Comparison of ENCODE assay signal across 9 cellular contexts in the genomic region with DNA sequence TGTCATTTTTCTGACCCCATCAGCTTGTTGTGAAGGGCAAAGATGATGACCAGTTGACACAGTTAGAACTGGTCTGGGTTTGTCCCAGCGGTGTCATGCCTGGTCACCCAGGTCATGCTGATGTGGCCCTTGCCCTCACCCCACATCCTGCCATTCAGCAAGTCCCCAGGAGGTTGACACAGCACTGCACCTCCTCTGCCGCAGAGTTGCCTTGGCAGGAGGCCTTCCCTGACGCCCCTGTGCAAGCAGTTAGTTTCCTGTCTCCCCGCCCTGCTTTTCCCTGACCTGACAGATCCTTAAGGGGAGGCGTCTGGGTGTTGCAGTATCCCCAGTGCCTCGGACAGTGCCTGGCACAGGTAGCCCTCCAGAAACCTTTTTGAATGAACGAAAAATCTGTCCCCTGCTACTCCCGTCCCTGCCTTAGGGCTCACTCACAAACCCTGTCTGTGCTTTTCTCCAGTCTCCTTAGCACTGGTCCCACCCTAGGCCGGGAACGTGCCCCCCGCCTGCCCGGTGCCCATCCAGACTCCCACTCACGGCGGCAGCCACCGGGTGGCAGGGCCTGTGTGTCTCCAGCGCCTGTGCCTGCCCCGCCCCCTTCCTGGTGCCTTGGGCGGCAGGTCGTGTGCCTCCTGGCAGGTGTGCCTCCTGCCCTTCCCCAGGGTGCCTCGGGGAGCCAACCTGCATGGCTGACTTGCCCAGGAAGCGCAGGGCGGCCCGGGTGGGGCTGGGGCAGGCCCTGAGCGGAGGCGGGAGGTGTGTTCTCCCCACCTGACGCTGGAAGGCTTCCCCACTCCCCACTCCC. TPM values are rescaled to one million over a fixed set of nuclear protein-coding genes. Genes with fewer than 3 reads are reported as not detected.
DNase-seq lines count a peak whose midpoint lies in the region; ATAC-seq, FAIRE-seq and TF ChIP-seq lines count a peak whose summit lies in the region.
"Had no signal": no experiment of that assay in that cellular context is flagged by ENCODE, and none has a peak within 500 bp of the region (broad histone marks: within the 10 kb centered on the region; RNA-seq: fewer than 3 reads in every experiment).

No MANE protein-coding gene starts in this region.

- intact Hi-C loops in GM12878 (cut with micrococcal nuclease; ENCODE audit: unreplicated experiment): no loop called here
- intact Hi-C loops in naive thymus-derived CD4-positive, alpha-beta T cell (cut with micrococcal nuclease): loop anchor here in 1 of 2 donors (1.0 kb wide), 1 partner anchor 10 kb away; no protein-coding TSS in a partner anchor

- peak overlapping the region in 1 of 10 donors; percentile 57 for H3K4me3 Mint-ChIP-seq in naive thymus-derived CD4-positive, alpha-beta T cell

- peaks cover 0 to 2% (median 0%) of the 10 kb centered on the region in 11 donors for H3K9me3 Mint-ChIP-seq in naive thymus-derived CD4-positive, alpha-beta T cell

- no peak for TF ChIP-seq CTCF in GM12878 (IDR thresholded peaks at IDR 0.05 in 2 of 3, conservative IDR thresholded peaks at IDR 0.05 in 1 of 3; ENCODE audit: control insufficient read depth in 2 of 3, extremely low read depth in 1 of 3, insufficient read depth in 1 of 3, low read depth in 3 of 3, low read length in 3 of 3)

- no peak overlapping the region for H3K4me2 ChIP-seq in GM12878 (ENCODE audit: control insufficient read depth, insufficient read depth)

- CTCF ChIA-PET in GM12878 (lab: Yijun Ruan, JAX): interaction anchor here (1.0 kb wide), 1 partner anchor 69 kb away, joined by 4 read pairs; no protein-coding TSS in a partner anchor
- CTCF ChIA-PET in naive thymus-derived CD4-positive, alpha-beta T cell (lab: Charles Lee): no interaction called here

- no peaks in the 10 kb centered on the region for H3K79me2 ChIP-seq in GM12878 (ENCODE audit: control insufficient read depth, insufficient read depth, low read length)

- in situ Hi-C loops in GM12878 (cut with MboI): no loop called here

- ATAC-seq in GM12878: peak; percentile 79
- ATAC-seq in naive thymus-derived CD4-positive, alpha-beta T cell: peak; percentile 55
- ATAC-seq in GM18505 (IDR thresholded peaks at IDR 0.05; ENCODE audit: unreplicated experiment): no peak

- FAIRE-seq in GM12878 (lab: Jason Lieb, UNC): no peak

- no peaks in the 10 kb centered on the region for H3K27me3 ChIP-seq in HUES6 (ENCODE audit: control insufficient read depth, insufficient read depth, low read length)
- H3K27me3 ChIP-seq in GM12878 (replicated peaks in 1 of 2; ENCODE audit: control insufficient read depth in 2 of 2, insufficient read depth in 2 of 2, low read length in 1 of 2): peaks cover 0 to 5% of the 10 kb centered on the region in 2 experiments; a peak in 1 of 4 replicates
- H3K27me3 ChIP-seq in naive thymus-derived CD4-positive, alpha-beta T cell (ENCODE audit: control insufficient read depth in 2 of 2, insufficient read depth in 2 of 2, low read length in 2 of 2): no peaks in the 10 kb centered on the region

- peaks cover 0 to 6% (median 5%) of the 10 kb centered on the region in 5 donors for H3K27me3 Mint-ChIP-seq in naive thymus-derived CD4-positive, alpha-beta T cell

- no peaks in the 10 kb centered on the region for H4K20me1 ChIP-seq in GM12878 (ENCODE audit: control insufficient read depth, insufficient read depth)

- no peaks in the 10 kb centered on the region for H3K36me3 ChIP-seq in HUES6 (ENCODE audit: control insufficient read depth, insufficient read depth, low read length)
- H3K36me3 ChIP-seq in GM12878 (ENCODE audit: control insufficient read depth in 2 of 2, insufficient read depth in 2 of 2, low read length in 1 of 2): no peaks in the 10 kb centered on the region
- H3K36me3 ChIP-seq in naive thymus-derived CD4-positive, alpha-beta T cell (ENCODE audit: control insufficient read depth in 2 of 3, insufficient read depth in 3 of 3, low read length in 3 of 3): no peaks in the 10 kb centered on the region

- peak overlapping the region in 3 of 9 donors; percentile 36 to 79 (median 65) for H3K27ac Mint-ChIP-seq in naive thymus-derived CD4-positive, alpha-beta T cell

- TF ChIP-seq RAD21 in GM12878 (IDR thresholded peaks at IDR 0.05; ENCODE audit: insufficient read depth, low read depth, low read length): no peak

- peaks cover 0 to 55% (median 4%) of the 10 kb centered on the region in 7 donors for H3K4me1 Mint-ChIP-seq in naive thymus-derived CD4-positive, alpha-beta T cell

- SMC1A ChIA-PET in GM12878 (lab: Charles Lee; ENCODE audit: uncharacterized antibody, unreplicated experiment): interaction anchor here (1.1 kb wide), 1 partner anchor 8 kb away, joined by 3 read pairs; no protein-coding TSS in a partner anchor

- POLR2A ChIA-PET in GM12878 (lab: Charles Lee): no interaction called here
- POLR2A ChIA-PET in naive thymus-derived CD4-positive, alpha-beta T cell (lab: Charles Lee): no interaction called here

- H3K4me1 ChIP-seq in HUES6 (ENCODE audit: control insufficient read depth, insufficient read depth, low read length): peaks cover 51% of the 10 kb centered on the region
- no peaks in the 10 kb centered on the region; the same call in 1 of the 2 replicates for H3K4me1 ChIP-seq in GM12878 (ENCODE audit: control insufficient read depth, insufficient read depth, low read length)
- peaks cover 0 to 5% of the 10 kb centered on the region in 2 donors for H3K4me1 ChIP-seq in naive thymus-derived CD4-positive, alpha-beta T cell (ENCODE audit: control insufficient read depth in 2 of 2, insufficient read depth in 2 of 2, low read length in 2 of 2)

- H3K27ac ChIP-seq in HUES6 (ENCODE audit: low read depth, low read length) (no peak overlapping the region), GM12878 (ENCODE audit: control insufficient read depth, insufficient read depth) (no peak overlapping the region)
- no peak overlapping the region for H3K27ac ChIP-seq in naive thymus-derived CD4-positive, alpha-beta T cell (ENCODE audit: low read depth, low read length)

- no peaks in the 10 kb centered on the region for H3K36me3 Mint-ChIP-seq in naive thymus-derived CD4-positive, alpha-beta T cell

- H2AFZ ChIP-seq in GM12878 (ENCODE audit: control insufficient read depth, low read depth, low read length): no peak overlapping the region; the same call in 1 of the 2 replicates

- H3K4me3 ChIP-seq in HUES6 (ENCODE audit: low read depth, low read length) (0 out of 2 replicates have a peak overlapping the region, but pooled peaks have one; percentile 1), GM12878 (no peak overlapping the region)
- H3K4me3 ChIP-seq in naive thymus-derived CD4-positive, alpha-beta T cell (ENCODE audit: low read length): no peak overlapping the region

- WGBS in GM12878 (ENCODE audit: insufficient coverage, insufficient replicate concordance, low lambda C conversion rate, missing lambda C conversion rate): 29% methylated on average over 26 of the region's 26 CpGs

- H3K9me3 ChIP-seq in HUES6 (ENCODE audit: control insufficient read depth, insufficient read depth, low read depth, low read length) (no peaks in the 10 kb centered on the region), GM12878 (replicated peaks; ENCODE audit: control insufficient read depth, insufficient read depth, low read length) (no peaks in the 10 kb centered on the region)
- no peaks in the 10 kb centered on the region for H3K9me3 ChIP-seq in naive thymus-derived CD4-positive, alpha-beta T cell (ENCODE audit: control insufficient read depth in 2 of 3, low read length in 3 of 3)

- RAD21 ChIA-PET in GM12878 (lab: Charles Lee; ENCODE audit: unreplicated experiment): no interaction called here

- H3K9ac ChIP-seq in HUES6 (ENCODE audit: low read length) (peak overlapping the region; percentile 5), GM12878 (ENCODE audit: control insufficient read depth, insufficient read depth, low read length) (no peak overlapping the region)

- no TSS peak for BruUV-seq in GM12878 (replicated peaks; lab: Mats Ljungman, UMichigan)

- DNase-seq in DMS79 (lab: John Stamatoyannopoulos, UW) (peak; percentile 13), GM12878 (ENCODE audit: low read depth, low spot score) (peak; percentile 19), middle frontal gyrus (ENCODE audit: extremely low spot score, low spot score) (no peak), erythroblast (lab: John Stamatoyannopoulos, UW) (no peak), inferior parietal cortex (ENCODE audit: extremely low spot score) (no peak)
- no peak for DNase-seq in naive thymus-derived CD4-positive, alpha-beta T cell
- DNase-seq: stimulated activated CD4-positive, alpha-beta T cell treated with anti-CD3 and anti-CD28 coated beads, Interleukin-12 subunit alpha, Interleukin-12 subunit beta, amount 100 ng/mL, for 4 hours had no signal

- no peak for TF ChIP-seq EP300 in GM12878 (IDR thresholded peaks at IDR 0.05; ENCODE audit: borderline replicate concordance in 1 of 2, control insufficient read depth in 1 of 2, low read depth in 2 of 2, low read length in 2 of 2)

- TF ChIP-seq POLR2A in GM12878 (IDR thresholded peaks at IDR 0.05; ENCODE audit: low read depth, low read length) (no peak), erythroblast (IDR thresholded peaks at IDR 0.05; ENCODE audit: low read length) (no peak), GM18505 (IDR thresholded peaks at IDR 0.05; ENCODE audit: borderline replicate concordance, extremely low read depth, insufficient read depth, insufficient read length) (no peak)

TF ChIP-seq in GM12878, 131 proteins besides CTCF, POLR2A, EP300 and RAD21:
- 0 out of 2 replicates have a peak, but pooled peaks have one; percentile 56 for TF ChIP-seq NR2F1 (conservative IDR thresholded peaks at IDR 0.05)
- no peak for TF ChIP-seq HDAC6 (IDR thresholded peaks at IDR 0.05; ENCODE audit: unreplicated experiment)

RNA-seq across cellular contexts. Expression of gene SMOX, which starts 13.0 kb away (rescaled TPM):
- total RNA-seq in GM12878 (2013; cell fraction: nucleolus; rRNA removed): 0.59 and 0.86 TPM in 2 replicates
- total RNA-seq in GM12878 (2014; rRNA removed): 0.11 and 0.23 TPM in 2 replicates
- not detected in 2 replicates for total RNA-seq in GM12878 (2014; rRNA removed; fragmentation: Illumina TruSeq; extraction: Trizol)
- 0.15 and 0.21 TPM in 2 replicates for total RNA-seq in GM12878 (2021)
- polyA plus RNA-seq in GM12878 (2011; ENCODE audit: low read depth): not detected
- 0.04 and 0.27 TPM in 2 replicates for polyA plus RNA-seq in GM12878 (2011; rRNA removed)
- 0.25 and 0.33 TPM in 2 replicates for polyA plus RNA-seq in GM12878 (2011; cell fraction: cytosol; rRNA removed)
- 0.18 and 0.27 TPM in 2 replicates for polyA plus RNA-seq in GM12878 (2011; cell fraction: nucleus; rRNA removed)
- polyA plus RNA-seq in GM12878 (2012): 0.10 TPM in 1 of 2 replicates, not detected in the other
- 0.32 TPM in 1 of 2 replicates, not detected in the other for polyA plus RNA-seq in GM12878 (2014; fragmentation: Illumina TruSeq; extraction: Trizol)
- under 1 TPM; 0.09 to 0.31 TPM for polyA plus RNA-seq in GM12878 (2014; fragmentation: Nextera tagmentation; extraction: Ambion mirVana)
- 0.08 and 0.13 TPM in 2 replicates for polyA plus RNA-seq in GM12878 (2014; rRNA removed)
- not detected for polyA plus RNA-seq in GM12878 (2016; fragmentation: Nextera tagmentation; extraction: Ambion mirVana)
- 0.36 TPM in 1 of 2 replicates, not detected in the other for polyA minus RNA-seq in GM12878 (2011; rRNA and poly(A)+ RNA removed)
- polyA minus RNA-seq in GM12878 (2011; cell fraction: cytosol; rRNA and poly(A)+ RNA removed): 1.2 TPM in 1 of 2 replicates, not detected in the other
- polyA minus RNA-seq in GM12878 (2011; cell fraction: nucleus; rRNA and poly(A)+ RNA removed): not detected in 2 replicates
- total RNA-seq in naive thymus-derived CD4-positive, alpha-beta T cell: 10 to 100 TPM in 1 of 5 experiments, 1 to 10 TPM in 2, under 1 TPM in 2; 0.95 to 10.8 (median 1.8) TPM
- not detected for polyA plus RNA-seq in naive thymus-derived CD4-positive, alpha-beta T cell

Comparison
In these comparisons a context has a peak if more than half of its experiments do, and no peak if none do; other contexts are left out.
1. DNase-seq: peak in DMS79 (single experiment) and GM12878 (single experiment); none in naive thymus-derived CD4-positive, alpha-beta T cell (0 of 9), middle frontal gyrus (single experiment), erythroblast (0 of 2) and inferior parietal cortex (single experiment).